In the genomic region with DNA sequence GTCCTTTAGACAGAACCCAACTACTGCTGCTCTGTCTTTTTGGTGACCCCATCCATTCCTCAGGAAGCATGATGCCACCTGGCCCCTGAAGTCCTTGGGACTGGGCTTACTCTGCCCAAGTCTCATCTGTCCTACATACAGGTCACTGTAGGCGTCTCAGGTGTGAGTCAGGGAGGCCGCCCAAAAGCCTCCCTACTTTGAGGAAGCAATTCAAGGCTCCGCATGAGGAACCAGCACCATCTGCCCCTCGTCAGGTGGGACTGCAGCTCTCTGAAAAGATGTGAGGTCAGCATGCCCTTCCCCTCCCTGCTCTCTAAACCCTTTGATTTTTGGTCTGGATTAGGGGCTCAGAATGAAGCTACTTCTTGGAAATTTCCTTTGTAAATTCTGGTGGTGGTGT, we compare ENCODE assay signal across 8 cellular contexts.
A peak's percentile ranks its signal among the peaks of the same experiment; 100 is the strongest.
DNase-seq lines count a peak whose midpoint lies in the region; ATAC-seq and TF ChIP-seq lines count a peak whose summit lies in the region.

No MANE protein-coding gene starts in this region.

- no peaks in the 10 kb centered on the region for H3F3A ChIP-seq in neural progenitor cell (ENCODE audit: low read depth)

- no peaks in the 10 kb centered on the region for H3K79me2 ChIP-seq in neural progenitor cell (ENCODE audit: low read depth)

- no peak for TF ChIP-seq CTCF in WTC11 (IDR thresholded peaks at IDR 0.05)
- TF ChIP-seq CTCF in neural progenitor cell (IDR thresholded peaks at IDR 0.05): peak; percentile 40
- TF ChIP-seq CTCF in mesothelial cell of epicardium (IDR thresholded peaks at IDR 0.05; ENCODE audit: unreplicated experiment): no peak

- H3K4me3 Mint-ChIP-seq in WTC11 (no peak overlapping the region), neural progenitor cell (no peak overlapping the region), mesothelial cell of epicardium (no peak overlapping the region)

- H3K27ac ChIP-seq in neural progenitor cell: no peak overlapping the region

- H2AFZ ChIP-seq in neural progenitor cell (replicated peaks): no peak overlapping the region

- no peak overlapping the region for H3K9ac ChIP-seq in neural progenitor cell

- DNase-seq in WTC11 (ENCODE audit: low spot score): peak; percentile 43
- DNase-seq in neural progenitor cell (ENCODE audit: low spot score): peak; percentile 48
- no peak for DNase-seq in NCI-H146 treated with DMSO at 0.1 percent for 48 hours (lab: John Stamatoyannopoulos, UW; ENCODE audit: unreplicated experiment)
- no peak for DNase-seq in mesothelial cell of epicardium (ENCODE audit: low spot score in 2 of 2, unreplicated experiment in 2 of 2)
- DNase-seq in activated gamma-delta T cell treated with Interleukin-2 at 50 U/mL for 16 hours: no peak
- DNase-seq in globus pallidus (ENCODE audit: low spot score): no peak

- H3K27me3 Mint-ChIP-seq in WTC11 (ENCODE audit: low read depth) (no peaks in the 10 kb centered on the region; the same call in 1 of the 2 replicates), neural progenitor cell (ENCODE audit: insufficient read depth, low read depth) (no peaks in the 10 kb centered on the region), mesothelial cell of epicardium (ENCODE audit: low read depth) (no peaks in the 10 kb centered on the region)

- peak; percentile 90 for ATAC-seq in GM19035 (IDR thresholded peaks at IDR 0.05; ENCODE audit: unreplicated experiment)
- ATAC-seq in HG02938 (IDR thresholded peaks at IDR 0.05; ENCODE audit: unreplicated experiment): peak; percentile 85
- ATAC-seq in WTC11: peak; percentile 89

- H3K36me3 ChIP-seq in neural progenitor cell: no peaks in the 10 kb centered on the region

- H3K4me1 Mint-ChIP-seq in WTC11 (peaks cover 7% of the 10 kb centered on the region), neural progenitor cell (no peaks in the 10 kb centered on the region), mesothelial cell of epicardium (peaks cover 35% of the 10 kb centered on the region)

- CTCF ChIA-PET in WTC11 (lab: Charles Lee): interaction anchor here (0.6 to 1.8 kb wide), 8 partner anchors 12 to 359 kb away, joined by 3 to 14 read pairs (median 4); no protein-coding TSS in a partner anchor

- H3K9me3 Mint-ChIP-seq in WTC11 (no peaks in the 10 kb centered on the region; the same call in 1 of the 2 replicates), neural progenitor cell (no peaks in the 10 kb centered on the region), mesothelial cell of epicardium (no peaks in the 10 kb centered on the region)

- H3K4me3 ChIP-seq in neural progenitor cell: no peak overlapping the region

- H3K27ac Mint-ChIP-seq in WTC11: no peak overlapping the region
- no peak overlapping the region for H3K27ac Mint-ChIP-seq in neural progenitor cell
- H3K27ac Mint-ChIP-seq in mesothelial cell of epicardium: no peak overlapping the region

- no peaks in the 10 kb centered on the region for H4K20me1 ChIP-seq in neural progenitor cell (ENCODE audit: low read depth)

- H3K36me3 Mint-ChIP-seq in WTC11: no peaks in the 10 kb centered on the region
- no peaks in the 10 kb centered on the region for H3K36me3 Mint-ChIP-seq in neural progenitor cell
- no peaks in the 10 kb centered on the region for H3K36me3 Mint-ChIP-seq in mesothelial cell of epicardium

- no peaks in the 10 kb centered on the region for H3K27me3 ChIP-seq in neural progenitor cell

- no peaks in the 10 kb centered on the region for H3K4me1 ChIP-seq in neural progenitor cell

- H3K9me3 ChIP-seq in neural progenitor cell (ENCODE audit: low read depth): no peaks in the 10 kb centered on the region

- no peak overlapping the region for H3K4me2 ChIP-seq in neural progenitor cell

- POLR2A ChIA-PET in WTC11 (lab: Charles Lee): no interaction called here

TF ChIP-seq in WTC11, 78 proteins besides CTCF, POLR2A, EP300 and RAD21 (continues in another document):
- TF ChIP-seq, protein P1, sequence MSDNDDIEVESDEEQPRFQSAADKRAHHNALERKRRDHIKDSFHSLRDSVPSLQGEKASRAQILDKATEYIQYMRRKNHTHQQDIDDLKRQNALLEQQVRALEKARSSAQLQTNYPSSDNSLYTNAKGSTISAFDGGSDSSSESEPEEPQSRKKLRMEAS (CRISPR knock-in tag; IDR thresholded peaks at IDR 0.05): no peak
- TF ChIP-seq, protein P2, sequence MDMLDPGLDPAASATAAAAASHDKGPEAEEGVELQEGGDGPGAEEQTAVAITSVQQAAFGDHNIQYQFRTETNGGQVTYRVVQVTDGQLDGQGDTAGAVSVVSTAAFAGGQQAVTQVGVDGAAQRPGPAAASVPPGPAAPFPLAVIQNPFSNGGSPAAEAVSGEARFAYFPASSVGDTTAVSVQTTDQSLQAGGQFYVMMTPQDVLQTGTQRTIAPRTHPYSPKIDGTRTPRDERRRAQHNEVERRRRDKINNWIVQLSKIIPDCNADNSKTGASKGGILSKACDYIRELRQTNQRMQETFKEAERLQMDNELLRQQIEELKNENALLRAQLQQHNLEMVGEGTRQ (CRISPR knock-in tag; IDR thresholded peaks at IDR 0.05): no peak
- TF ChIP-seq ZNF423 (CRISPR knock-in tag; IDR thresholded peaks at IDR 0.05) (no peak), TP53 (CRISPR knock-in tag; IDR thresholded peaks at IDR 0.05) (no peak), RELA (CRISPR knock-in tag; IDR thresholded peaks at IDR 0.05; ENCODE audit: borderline replicate concordance) (no peak), NFATC4 (CRISPR knock-in tag; IDR thresholded peaks at IDR 0.05) (no peak), ZNF121 (CRISPR knock-in tag; IDR thresholded peaks at IDR 0.05) (no peak), SMAD4 (CRISPR knock-in tag; IDR thresholded peaks at IDR 0.05) (no peak), ZNF219 (CRISPR knock-in tag; IDR thresholded peaks at IDR 0.05; ENCODE audit: borderline replicate concordance) (no peak)
- TF ChIP-seq, protein P3, sequence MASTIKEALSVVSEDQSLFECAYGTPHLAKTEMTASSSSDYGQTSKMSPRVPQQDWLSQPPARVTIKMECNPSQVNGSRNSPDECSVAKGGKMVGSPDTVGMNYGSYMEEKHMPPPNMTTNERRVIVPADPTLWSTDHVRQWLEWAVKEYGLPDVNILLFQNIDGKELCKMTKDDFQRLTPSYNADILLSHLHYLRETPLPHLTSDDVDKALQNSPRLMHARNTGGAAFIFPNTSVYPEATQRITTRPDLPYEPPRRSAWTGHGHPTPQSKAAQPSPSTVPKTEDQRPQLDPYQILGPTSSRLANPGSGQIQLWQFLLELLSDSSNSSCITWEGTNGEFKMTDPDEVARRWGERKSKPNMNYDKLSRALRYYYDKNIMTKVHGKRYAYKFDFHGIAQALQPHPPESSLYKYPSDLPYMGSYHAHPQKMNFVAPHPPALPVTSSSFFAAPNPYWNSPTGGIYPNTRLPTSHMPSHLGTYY (CRISPR knock-in tag; IDR thresholded peaks at IDR 0.05): no peak
- TF ChIP-seq, protein P4, sequence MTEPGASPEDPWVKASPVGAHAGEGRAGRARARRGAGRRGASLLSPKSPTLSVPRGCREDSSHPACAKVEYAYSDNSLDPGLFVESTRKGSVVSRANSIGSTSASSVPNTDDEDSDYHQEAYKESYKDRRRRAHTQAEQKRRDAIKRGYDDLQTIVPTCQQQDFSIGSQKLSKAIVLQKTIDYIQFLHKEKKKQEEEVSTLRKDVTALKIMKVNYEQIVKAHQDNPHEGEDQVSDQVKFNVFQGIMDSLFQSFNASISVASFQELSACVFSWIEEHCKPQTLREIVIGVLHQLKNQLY (CRISPR knock-in tag; IDR thresholded peaks at IDR 0.05): no peak
- TF ChIP-seq, protein P5, sequence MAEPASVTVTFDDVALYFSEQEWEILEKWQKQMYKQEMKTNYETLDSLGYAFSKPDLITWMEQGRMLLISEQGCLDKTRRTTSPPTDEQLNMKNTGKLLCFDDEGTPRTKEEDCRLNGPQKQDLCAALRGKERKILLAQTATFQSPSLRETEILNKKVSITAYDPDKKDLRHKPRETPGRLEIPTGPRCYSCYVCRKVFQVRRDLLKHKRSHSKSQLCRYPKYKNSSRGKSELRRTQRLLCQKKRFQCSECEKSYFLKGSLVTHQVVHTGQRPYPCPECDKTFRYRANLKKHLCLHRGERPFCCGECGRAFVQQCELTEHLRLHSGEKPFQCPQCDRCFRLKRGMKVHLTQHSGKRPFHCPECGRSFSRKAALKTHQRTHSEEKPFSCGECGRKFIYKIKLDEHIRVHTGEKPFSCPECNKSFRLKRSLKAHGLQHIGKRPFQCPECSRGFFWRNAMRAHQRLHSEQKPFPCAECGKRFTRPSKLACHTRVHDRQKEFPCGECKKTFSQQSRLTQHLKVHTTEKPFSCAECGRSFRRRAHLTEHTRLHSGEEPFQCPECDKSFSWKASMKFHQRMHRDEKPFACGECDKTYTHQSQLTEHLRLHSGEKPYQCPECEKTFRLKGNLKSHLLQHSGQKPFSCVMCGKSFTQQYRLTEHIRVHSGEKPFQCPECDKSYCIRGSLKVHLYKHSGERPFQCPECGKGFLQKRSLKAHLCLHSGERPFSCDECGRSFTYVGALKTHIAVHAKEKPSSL (CRISPR knock-in tag; conservative IDR thresholded peaks at IDR 0.05): no peak
- TF ChIP-seq, protein P6, sequence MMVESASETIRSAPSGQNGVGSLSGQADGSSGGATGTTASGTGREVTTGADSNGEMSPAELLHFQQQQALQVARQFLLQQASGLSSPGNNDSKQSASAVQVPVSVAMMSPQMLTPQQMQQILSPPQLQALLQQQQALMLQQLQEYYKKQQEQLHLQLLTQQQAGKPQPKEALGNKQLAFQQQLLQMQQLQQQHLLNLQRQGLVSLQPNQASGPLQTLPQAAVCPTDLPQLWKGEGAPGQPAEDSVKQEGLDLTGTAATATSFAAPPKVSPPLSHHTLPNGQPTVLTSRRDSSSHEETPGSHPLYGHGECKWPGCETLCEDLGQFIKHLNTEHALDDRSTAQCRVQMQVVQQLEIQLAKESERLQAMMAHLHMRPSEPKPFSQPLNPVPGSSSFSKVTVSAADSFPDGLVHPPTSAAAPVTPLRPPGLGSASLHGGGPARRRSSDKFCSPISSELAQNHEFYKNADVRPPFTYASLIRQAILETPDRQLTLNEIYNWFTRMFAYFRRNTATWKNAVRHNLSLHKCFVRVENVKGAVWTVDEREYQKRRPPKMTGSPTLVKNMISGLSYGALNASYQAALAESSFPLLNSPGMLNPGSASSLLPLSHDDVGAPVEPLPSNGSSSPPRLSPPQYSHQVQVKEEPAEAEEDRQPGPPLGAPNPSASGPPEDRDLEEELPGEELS (CRISPR knock-in tag; IDR thresholded peaks at IDR 0.05): no peak

Comparison
In these comparisons a context has a peak if more than half of its experiments do, and no peak if none do; other contexts are left out.
1. DNase-seq: peak in WTC11 (single experiment) and neural progenitor cell (single experiment); none in NCI-H146 treated with DMSO at 0.1 percent for 48 hours (single experiment), mesothelial cell of epicardium (0 of 2), activated gamma-delta T cell treated with Interleukin-2 at 50 U/mL for 16 hours (single experiment) and globus pallidus (single experiment).
2. Peak in every context shown above with its lines, with median percentiles within 50 percentile points of each other: ATAC-seq.